In genomic region chr12:57770734-57771133, GRCh38 we compare ENCODE assay signal across 11 cellular contexts. TPM values are rescaled to one million over a fixed set of nuclear protein-coding genes. Genes with fewer than 3 reads are reported as not detected.
A peak's percentile ranks its signal among the peaks of the same experiment; 100 is the strongest.
DNase-seq lines count a peak whose midpoint lies in the region; ATAC-seq, FAIRE-seq and TF ChIP-seq lines count a peak whose summit lies in the region.
"Had no signal": no experiment of that assay in that cellular context is flagged by ENCODE, and none has a peak within 500 bp of the region (broad histone marks: within the 10 kb centered on the region; RNA-seq: fewer than 3 reads in every experiment).

No MANE protein-coding gene starts in this region.

- POLR2A ChIA-PET in AG04450 (lab: Yijun Ruan, JAX), result no interaction called here

- WGBS in H9 (ENCODE audit: extremely low coverage, insufficient read length, low lambda C conversion rate), result no CpG with 5 or more reads among the region's 4 CpGs
- WGBS in small intestine, 3 donors, result 78 to 86% (median 85%) methylated on average over 4 of the region's 4 CpGs

- no peak overlapping the region for H2BK12ac ChIP-seq in H9 (ENCODE audit: insufficient read length, low read depth, low read length)

- no peak overlapping the region for H2BK120ac ChIP-seq in H9 (ENCODE audit: low read depth, low read length, poor library complexity, severe bottlenecking)

- H4K8ac ChIP-seq in H9 (replicated peaks; ENCODE audit: insufficient read length, low read depth, low read length), result no peak overlapping the region

- H3K4me2 ChIP-seq in H9 (ENCODE audit: insufficient read depth, insufficient read length, low read length), result peak overlapping the region; percentile 44

- peaks cover 20% of the 10 kb centered on the region for H3K27me3 Mint-ChIP-seq in H9 (ENCODE audit: low read depth)
- H3K27me3 Mint-ChIP-seq in T-helper 17 cell, result peaks cover 7% of the 10 kb centered on the region

- H3T11ph ChIP-seq in H9 (ENCODE audit: low read length), result no peak overlapping the region

- CTCF ChIA-PET in AG04450 (lab: Charles Lee), result no interaction called here

- peak overlapping the region; percentile 98 to 99; a peak in 4 of 5 replicates for H3K4me3 Mint-ChIP-seq in H9
- H3K4me3 Mint-ChIP-seq in T-helper 17 cell, result peak overlapping the region; percentile 64

- H3K9ac ChIP-seq in H9 (ENCODE audit: extremely low read depth, insufficient read length, low read length), result no peak overlapping the region
- no peak overlapping the region for H3K9ac ChIP-seq in iPS-20b (ENCODE audit: low read depth, low read length)

- H4K20me1 ChIP-seq in H9 (ENCODE audit: control insufficient read depth, insufficient read depth, insufficient read length), result no peaks in the 10 kb centered on the region

- H3K9me3 ChIP-seq in AG04450 (ENCODE audit: control insufficient read depth, insufficient read depth, low read length) (no peaks in the 10 kb centered on the region; the same call in 1 of the 2 replicates), H9 (ENCODE audit: control insufficient read depth, low read depth, low read length) (no peaks in the 10 kb centered on the region), T-helper 17 cell (ENCODE audit: control insufficient read depth, low read length, poor library complexity, severe bottlenecking) (no peaks in the 10 kb centered on the region), iPS-20b (ENCODE audit: insufficient read depth, low read depth, low read length) (no peaks in the 10 kb centered on the region), small intestine (ENCODE audit: control insufficient read depth, low read depth) (no peaks in the 10 kb centered on the region)
- H3K9me3 ChIP-seq: left ventricle myocardium inferior had no signal

- H2BK15ac ChIP-seq in H9 (ENCODE audit: low read depth, low read length), result no peak overlapping the region

- H3K56ac ChIP-seq in H9 (ENCODE audit: insufficient read length, low read depth, low read length), result no peak overlapping the region

- H3K9me3 Mint-ChIP-seq in H9, result no peaks in the 10 kb centered on the region

- FAIRE-seq in small intestine (lab: Jason Lieb, UNC), result no peak
- FAIRE-seq: TTC549 had no signal

- no peak overlapping the region for H4K91ac ChIP-seq in H9 (ENCODE audit: insufficient read length, low read depth, low read length)

- no peaks in the 10 kb centered on the region for H3K79me2 ChIP-seq in H9 (ENCODE audit: insufficient read depth, low read length)

- H3K4me1 ChIP-seq in H9 (ENCODE audit: insufficient read depth, low read length) (peaks cover 3% of the 10 kb centered on the region; the same call in 1 of the 2 replicates), iPS-20b (ENCODE audit: insufficient read depth, low read length) (peaks cover 9% of the 10 kb centered on the region; the same call in 1 of the 2 replicates), small intestine (ENCODE audit: control insufficient read depth in 2 of 2, insufficient read depth in 1 of 2, low read depth in 1 of 2, low read length in 1 of 2) (peaks cover 0 to 9% of the 10 kb centered on the region in 2 donors)

- H3K36me3 ChIP-seq in iPS-20b (ENCODE audit: insufficient read depth, low read depth, low read length), result peaks cover 34% of the 10 kb centered on the region
- no peaks in the 10 kb centered on the region for H3K36me3 ChIP-seq in small intestine (ENCODE audit: control insufficient read depth in 2 of 2, insufficient read depth in 2 of 2, low read length in 2 of 2)

- H3K27ac Mint-ChIP-seq in H9 (no peak overlapping the region; a peak in 1 of 7 replicates), T-helper 17 cell (peak overlapping the region; percentile 97)

- no peak overlapping the region for H3K23ac ChIP-seq in H9 (ENCODE audit: insufficient read length, low read depth, low read length)

- no peak overlapping the region for H3K18ac ChIP-seq in H9 (ENCODE audit: insufficient read length, low read depth, low read length)

- H3K14ac ChIP-seq in H9 (ENCODE audit: insufficient read depth, low read length), result no peak overlapping the region

- no peak overlapping the region for H2BK5ac ChIP-seq in H9 (ENCODE audit: insufficient read length, low read length)

- H3K79me1 ChIP-seq in H9 (ENCODE audit: insufficient read depth, low read depth, low read length, poor library complexity, severe bottlenecking), result no peaks in the 10 kb centered on the region

- peaks cover 21% of the 10 kb centered on the region for H3K23me2 ChIP-seq in H9 (ENCODE audit: insufficient read length, low read depth, low read length, poor library complexity, severe bottlenecking)

- no peak for TF ChIP-seq CTCF in AG04450 (IDR thresholded peaks at IDR 0.05; ENCODE audit: low read depth, low read length)
- TF ChIP-seq CTCF in H9 (conservative IDR thresholded peaks at IDR 0.05), result no peak

- H3K27ac ChIP-seq in AG04450 (ENCODE audit: low read depth, low read length), result no peak overlapping the region
- no peak overlapping the region for H3K27ac ChIP-seq in H9 (ENCODE audit: insufficient read length, low read depth, low read length)
- H3K27ac ChIP-seq in iPS-20b (ENCODE audit: low read length), result no peak overlapping the region
- no peak overlapping the region for H3K27ac ChIP-seq in small intestine (ENCODE audit: low read depth in 1 of 2, low read length in 1 of 2)

- no peak for ATAC-seq in T-helper 17 cell
- no peak for ATAC-seq in GM19324 (IDR thresholded peaks at IDR 0.05; ENCODE audit: low FRiP score, unreplicated experiment)
- no peak for ATAC-seq in HG02588 (IDR thresholded peaks at IDR 0.05; ENCODE audit: unreplicated experiment)

- H3K27me3 ChIP-seq in AG04450 (ENCODE audit: control insufficient read depth, insufficient read depth, low read length), result peaks cover 13% of the 10 kb centered on the region
- peaks cover 9% of the 10 kb centered on the region; the same call in 1 of the 2 replicates for H3K27me3 ChIP-seq in H9 (ENCODE audit: insufficient read depth, low read length)
- peaks cover 33% of the 10 kb centered on the region for H3K27me3 ChIP-seq in iPS-20b (ENCODE audit: insufficient read depth, low read length)
- peaks cover 3% of the 10 kb centered on the region in 2 donors for H3K27me3 ChIP-seq in small intestine (ENCODE audit: control insufficient read depth in 2 of 2, insufficient read depth in 2 of 2, low read length in 2 of 2)

- H3K4me1 Mint-ChIP-seq in H9, result peaks cover 22 to 29% of the 10 kb centered on the region in 2 experiments
- H3K4me1 Mint-ChIP-seq in T-helper 17 cell, result peaks cover 29% of the 10 kb centered on the region

- H3K36me3 Mint-ChIP-seq in H9 (ENCODE audit: insufficient read depth in 1 of 3, low read depth in 3 of 3) (peaks cover 20 to 40% (median 31%) of the 10 kb centered on the region in 3 experiments), T-helper 17 cell (ENCODE audit: low read depth) (peaks cover 5% of the 10 kb centered on the region)

- H2AFZ ChIP-seq in H9 (ENCODE audit: low read length), result no peak overlapping the region

- no peak overlapping the region for H4K5ac ChIP-seq in H9 (ENCODE audit: insufficient read length, low read depth, low read length)

- H2AK5ac ChIP-seq in H9 (ENCODE audit: insufficient read length, low read length), result no peak overlapping the region

- H3K4me3 ChIP-seq in AG04450 (ENCODE audit: low read depth, low read length), result peak overlapping the region; percentile 98; the same call in 1 of the 2 replicates
- H3K4me3 ChIP-seq in iPS-20b (ENCODE audit: low read length), result peak overlapping the region; percentile 99; the same call in 1 of the 2 replicates
- H3K4me3 ChIP-seq in small intestine (ENCODE audit: low read depth in 1 of 2, low read length in 2 of 2), result no peak overlapping the region

- H2BK20ac ChIP-seq in H9 (ENCODE audit: low read depth, low read length, poor library complexity, severe bottlenecking), result no peak overlapping the region

- DNase-seq in AG04450 (ENCODE audit: low read depth, low spot score) (no peak), H9 (no peak), T-helper 17 cell (no peak), small intestine (no peak), NCI-H2171 treated with DMSO at 0.1 percent for 48 hours (lab: John Stamatoyannopoulos, UW) (no peak)
- DNase-seq: left ventricle myocardium inferior; stimulated activated naive CD4-positive, alpha-beta T cell treated with Interleukin-2 at 50 U/mL for 16 hours had no signal

- H3K4ac ChIP-seq in H9 (ENCODE audit: low read depth, low read length), result no peak overlapping the region

RNA-seq across cellular contexts. Expression of gene METTL1, which starts 1.2 kb away (rescaled TPM):
- polyA plus RNA-seq in AG04450 (2011; rRNA removed), result 20.1 and 23.5 TPM in 2 replicates
- polyA minus RNA-seq in AG04450 (2011; rRNA and poly(A)+ RNA removed), result 22.8 and 26.3 TPM in 2 replicates
- 58.4 and 66.7 TPM in 2 replicates for total RNA-seq in H9 (2021)
- total RNA-seq in T-helper 17 cell, result 10 to 100 TPM; 15.0 to 20.9 TPM
- polyA plus RNA-seq in small intestine, result 10 to 100 TPM in 1 of 3 donors, 1 to 10 TPM in 2; 2.2 to 16.7 (median 6.5) TPM

RNA-seq across cellular contexts. Expression of gene EEF1AKMT3, which starts 1.7 kb away (rescaled TPM):
- 6.8 and 7.6 TPM in 2 replicates for polyA plus RNA-seq in AG04450 (2011; rRNA removed)
- 6.7 and 8.3 TPM in 2 replicates for polyA minus RNA-seq in AG04450 (2011; rRNA and poly(A)+ RNA removed)
- 2.1 and 2.9 TPM in 2 replicates for total RNA-seq in H9 (2021)
- 1 to 10 TPM; 4.0 to 6.6 TPM for total RNA-seq in T-helper 17 cell
- 1 to 10 TPM in 2 of 3 donors, under 1 TPM in 1; 0.22 to 2.7 (median 2.7) TPM for polyA plus RNA-seq in small intestine

RNA-seq across cellular contexts. Expression of gene CYP27B1, which starts 3.9 kb away (rescaled TPM):
- polyA plus RNA-seq in AG04450 (2011; rRNA removed) (0.22 and 0.29 TPM in 2 replicates), small intestine (1 to 10 TPM in 2 of 3 donors, under 1 TPM in 1; 0.27 to 1.4 (median 1.1) TPM)
- polyA minus RNA-seq in AG04450 (2011; rRNA and poly(A)+ RNA removed), result 0.30 and 0.37 TPM in 2 replicates
- total RNA-seq in H9 (2021) (6.1 and 6.5 TPM in 2 replicates), T-helper 17 cell (1 to 10 TPM; 1.4 to 1.7 TPM)
- total RNA-seq: left ventricle myocardium inferior had no signal

RNA-seq across cellular contexts. Expression of gene TSFM, which starts 11.9 kb away (rescaled TPM):
- polyA plus RNA-seq in AG04450 (2011; rRNA removed) (22.3 and 22.8 TPM in 2 replicates), small intestine (10 to 100 TPM; 22.4 to 52.4 (median 32.7) TPM)
- 6.1 and 7.0 TPM in 2 replicates for polyA minus RNA-seq in AG04450 (2011; rRNA and poly(A)+ RNA removed)
- total RNA-seq in H9 (2021) (50.2 and 53.3 TPM in 2 replicates), T-helper 17 cell (10 to 100 TPM; 12.5 to 17.9 TPM)

RNA-seq across cellular contexts. Expression of gene MARCHF9, which starts 15.8 kb away (rescaled TPM):
- polyA plus RNA-seq in AG04450 (2011; rRNA removed) (3.6 and 3.7 TPM in 2 replicates), small intestine (10 to 100 TPM in 1 of 3 donors, 1 to 10 TPM in 2; 8.4 to 13.8 (median 8.9) TPM)
- polyA minus RNA-seq in AG04450 (2011; rRNA and poly(A)+ RNA removed), result 3.7 and 5.2 TPM in 2 replicates
- total RNA-seq in H9 (2021) (20.5 and 20.9 TPM in 2 replicates), T-helper 17 cell (10 to 100 TPM; 45.3 to 62.4 TPM)

Comparison
In these comparisons a context has a peak if more than half of its experiments do, and no peak if none do; other contexts are left out.
1. H3K4me3 ChIP-seq: peak in AG04450 (single experiment) and iPS-20b (single experiment); none in small intestine (0 of 2).